In the genomic region with DNA sequence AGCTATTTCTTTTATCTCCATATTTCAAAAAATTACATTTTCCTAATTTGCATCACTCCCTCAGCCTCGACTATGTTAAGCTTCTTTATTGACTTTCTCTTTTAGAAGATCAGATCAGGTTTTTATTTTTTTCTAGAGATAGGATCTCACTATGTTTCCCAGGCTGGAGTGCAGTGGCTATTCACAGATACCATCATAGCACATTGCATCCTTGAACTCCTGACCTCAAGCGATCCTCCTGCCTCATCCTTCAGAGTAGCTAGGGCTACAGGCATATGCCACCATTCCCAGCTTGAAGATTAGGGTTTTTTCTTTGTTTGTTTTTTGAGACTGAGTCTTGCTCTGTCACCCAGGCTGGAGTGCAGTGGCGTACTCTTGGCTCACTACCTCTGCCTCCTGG, we compare ENCODE assay signal across 1 cellular context.
TF ChIP-seq lines count a peak whose summit lies in the region.

No MANE protein-coding gene starts in this region.

TF ChIP-seq in SK-N-SH treated with all-trans-retinoic acid at 6 μM for 48 hours, 23 proteins besides CTCF, POLR2A, EP300 and RAD21 (continued from another document):
- TF ChIP-seq TSHZ2 (CRISPR knock-in tag; IDR thresholded peaks at IDR 0.05) (no peak), PPARA (CRISPR knock-in tag; IDR thresholded peaks at IDR 0.05; ENCODE audit: borderline replicate concordance) (no peak), ZFP30 (CRISPR knock-in tag; IDR thresholded peaks at IDR 0.05) (no peak)
TF ChIP-seq in SK-N-SH treated with all-trans-retinoic acid at 6 μM for 48 hours: peak in this region for 0.
